7 cellular contexts compared by ENCODE assay signal in genomic region chr16:27274523-27274874, GRCh38. TPM values are rescaled to one million over a fixed set of nuclear protein-coding genes. Genes with fewer than 3 reads are reported as not detected.
DNase-seq lines count a peak whose midpoint lies in the region; ATAC-seq, FAIRE-seq and TF ChIP-seq lines count a peak whose summit lies in the region.
"Not testable (repeated sequence)": the region's sequence is repeated elsewhere in the genome, so short reads cannot be mapped to it uniquely, and the experiment has no call there.

No MANE protein-coding gene starts in this region.

- not testable (repeated sequence) for BruUV-seq in HepG2 (replicated peaks; lab: Mats Ljungman, UMichigan)

- H3K27ac Mint-ChIP-seq in CD4-positive, alpha-beta T cell = peak overlapping the region; percentile 77
- peak overlapping the region; percentile 88 for H3K27ac Mint-ChIP-seq in activated CD4-positive, alpha-beta T cell treated with anti-CD3 and anti-CD28 coated beads, Interleukin-2, amount 10 ng/mL, durations not matched to agents 7 days and 5 days
- H3K27ac Mint-ChIP-seq in activated naive CD4-positive, alpha-beta T cell treated with anti-CD3 and anti-CD28 coated beads, Interleukin-2, amount 50 U/mL, for 72 hours = peak overlapping the region; percentile 81 to 93

- H3K36me3 Mint-ChIP-seq in CD4-positive, alpha-beta T cell (ENCODE audit: low read depth); activated CD4-positive, alpha-beta T cell treated with anti-CD3 and anti-CD28 coated beads, Interleukin-2, amount 10 ng/mL, durations not matched to agents 7 days and 5 days (ENCODE audit: low read depth); activated T-cell treated with anti-CD3 and anti-CD28 coated beads, Interleukin-2, amount 50 U/mL, for 4 hours (ENCODE audit: insufficient read depth): not testable (repeated sequence)
- H3K36me3 Mint-ChIP-seq in activated naive CD4-positive, alpha-beta T cell treated with anti-CD3 and anti-CD28 coated beads, Interleukin-2, amount 50 U/mL, for 72 hours = peaks cover 14 to 17% of the 10 kb centered on the region in 2 donors

- intact Hi-C loops in CD4-positive, alpha-beta T cell (cut with DNase I, micrococcal nuclease) = loop anchor here in 1 of 2 experiments (1.0 to 5.0 kb wide), 2 partner anchors 15 to 43 kb away; no protein-coding TSS in a partner anchor
- intact Hi-C loops in HepG2 (cut with micrococcal nuclease; ENCODE audit: unreplicated experiment) = loop anchor here (1.0 kb wide), 2 partner anchors 39 to 90 kb away; partner anchors contain the start of gene IL4R

- not testable (repeated sequence) for TF ChIP-seq CTCF in CD4-positive, alpha-beta T cell (IDR thresholded peaks at IDR 0.05); SU-DHL-6 (IDR thresholded peaks at IDR 0.05; ENCODE audit: insufficient read depth, low read length, poor library complexity, severe bottlenecking); HepG2 (CRISPR knock-in tag; IDR thresholded peaks at IDR 0.05)

- H3K9ac ChIP-seq in SU-DHL-6 (ENCODE audit: low read length) = not testable (repeated sequence)
- peak overlapping the region; percentile 32; the same call in 1 of the 2 replicates for H3K9ac ChIP-seq in HepG2 (ENCODE audit: insufficient read depth, low read depth, low read length)

- CTCF ChIA-PET in CD4-positive, alpha-beta T cell (lab: Charles Lee) = interaction anchor here (1.2 to 2.8 kb wide), 5 partner anchors 20 to 95 kb away, joined by 4 to 16 read pairs (median 6); no protein-coding TSS in a partner anchor
- CTCF ChIA-PET in activated CD4-positive, alpha-beta T cell treated with anti-CD3 and anti-CD28 coated beads, Interleukin-2, amount 10 ng/mL, durations not matched to agents 7 days and 5 days (lab: Charles Lee) = interaction anchor here (0.6 to 2.8 kb wide), 12 partner anchors 10 to 95 kb away, joined by 3 to 7 read pairs (median 4); no protein-coding TSS in a partner anchor
- CTCF ChIA-PET in HepG2 (lab: Yijun Ruan, JAX; ENCODE audit: low intra/inter-chr PET ratio, low total read pairs) = not testable (repeated sequence)

- H3K27me3 Mint-ChIP-seq in CD4-positive, alpha-beta T cell; activated CD4-positive, alpha-beta T cell treated with anti-CD3 and anti-CD28 coated beads, Interleukin-2, amount 10 ng/mL, durations not matched to agents 7 days and 5 days; activated T-cell treated with anti-CD3 and anti-CD28 coated beads, Interleukin-2, amount 50 U/mL, for 4 hours (ENCODE audit: low read depth): not testable (repeated sequence)

- peak; percentile 10 for ATAC-seq in CD4-positive, alpha-beta T cell (ENCODE audit: poor library complexity)
- not testable (repeated sequence) for ATAC-seq in activated T-cell treated with anti-CD3 and anti-CD28 coated beads, Interleukin-2, amount 50 U/mL, for 4 hours; activated naive CD4-positive, alpha-beta T cell treated with anti-CD3 and anti-CD28 coated beads, Interleukin-2, amount 50 U/mL, for 72 hours; HepG2

- peaks cover 56% of the 10 kb centered on the region for H3K4me1 ChIP-seq in HepG2 (ENCODE audit: insufficient read depth, low read length)

- not testable (repeated sequence) for H3K36me3 ChIP-seq in SU-DHL-6 (ENCODE audit: low read length); HepG2 (replicated peaks in 1 of 2; ENCODE audit: control insufficient read depth in 1 of 2, insufficient read depth in 2 of 2, low read length in 2 of 2)

- not testable (repeated sequence) for TF ChIP-seq RAD21 in HepG2 (CRISPR knock-in tag; IDR thresholded peaks at IDR 0.05)

- peaks cover 48% of the 10 kb centered on the region for H3K4me1 Mint-ChIP-seq in CD4-positive, alpha-beta T cell (ENCODE audit: low read depth)
- peaks cover 60% of the 10 kb centered on the region for H3K4me1 Mint-ChIP-seq in activated CD4-positive, alpha-beta T cell treated with anti-CD3 and anti-CD28 coated beads, Interleukin-2, amount 10 ng/mL, durations not matched to agents 7 days and 5 days
- peaks cover 54% of the 10 kb centered on the region for H3K4me1 Mint-ChIP-seq in activated T-cell treated with anti-CD3 and anti-CD28 coated beads, Interleukin-2, amount 50 U/mL, for 4 hours (ENCODE audit: low read depth)

- H3K79me2 ChIP-seq in SU-DHL-6 (ENCODE audit: insufficient read depth, low read length) = not testable (repeated sequence)
- peaks cover 16% of the 10 kb centered on the region for H3K79me2 ChIP-seq in HepG2 (ENCODE audit: insufficient read depth, low read length)

- not testable (repeated sequence) for H3K27me3 ChIP-seq in CD4-positive, alpha-beta T cell (ENCODE audit: control insufficient read depth, insufficient read depth, low read length); SU-DHL-6 (ENCODE audit: low read length); HepG2 (ENCODE audit: control insufficient read depth in 1 of 2, insufficient read depth in 2 of 2, low read length in 2 of 2)

- H2AFZ ChIP-seq in SU-DHL-6 (ENCODE audit: low read depth, low read length, severe bottlenecking); HepG2 (ENCODE audit: low read length): not testable (repeated sequence)

- not testable (repeated sequence) for TF ChIP-seq EP300 in HepG2 (IDR thresholded peaks at IDR 0.05; ENCODE audit: low read depth in 2 of 2, low read length in 2 of 2); HepG2 (CRISPR knock-in tag; IDR thresholded peaks at IDR 0.05; ENCODE audit: borderline replicate concordance)

- H3K4me3 ChIP-seq in SU-DHL-6 (ENCODE audit: insufficient read depth, low read length, poor library complexity, severe bottlenecking) = not testable (repeated sequence)
- peak overlapping the region in 2 of 3 experiments; percentile 2 to 9; a peak in 1 of 6 replicates for H3K4me3 ChIP-seq in HepG2 (replicated peaks in 1 of 3; ENCODE audit: insufficient read depth in 1 of 3, low read depth in 2 of 3, low read length in 3 of 3)

- not testable (repeated sequence) for H4K20me1 ChIP-seq in SU-DHL-6 (ENCODE audit: low read depth, low read length); HepG2 (ENCODE audit: insufficient read depth, low read length)

- peaks cover 53% of the 10 kb centered on the region for H3F3A ChIP-seq in SU-DHL-6 (ENCODE audit: insufficient read depth)

- H3K4me2 ChIP-seq in SU-DHL-6 (ENCODE audit: low read depth, low read length, poor library complexity, severe bottlenecking) (peak overlapping the region; percentile 44), HepG2 (ENCODE audit: low read depth, low read length) (peak overlapping the region; percentile 86)

- DNase-seq in CD4-positive, alpha-beta T cell; activated CD4-positive, alpha-beta T cell treated with anti-CD3 and anti-CD28 coated beads, Interleukin-2, amount 10 ng/mL, durations not matched to agents 7 days and 5 days; activated T-cell treated with anti-CD3 and anti-CD28 coated beads, Interleukin-2, amount 50 U/mL, for 4 hours; activated naive CD4-positive, alpha-beta T cell treated with anti-CD3 and anti-CD28 coated beads, Interleukin-2, amount 50 U/mL, for 72 hours (ENCODE audit: low spot score in 2 of 2); HepG2 (ENCODE audit: low spot score): not testable (repeated sequence)
- peak; percentile 36 for DNase-seq in stimulated activated CD8-positive, alpha-beta memory T cell treated with anti-CD3 and anti-CD28 coated beads, Interleukin-4, amount 100 ng/mL, for 48 hours

- POLR2A ChIA-PET in CD4-positive, alpha-beta T cell (lab: Charles Lee) = interaction anchor here (0.6 to 4.4 kb wide), 13 partner anchors 8 to 186 kb away, joined by 3 to 33 read pairs (median 4); partner anchors contain the start of gene KDM8
- POLR2A ChIA-PET in activated CD4-positive, alpha-beta T cell treated with anti-CD3 and anti-CD28 coated beads, Interleukin-2, amount 10 ng/mL, durations not matched to agents 7 days and 5 days (lab: Charles Lee) = interaction anchor here (0.6 to 1.6 kb wide), 6 partner anchors 8 to 101 kb away, joined by 3 to 9 read pairs (median 4); no protein-coding TSS in a partner anchor
- POLR2A ChIA-PET in HepG2 (lab: Yijun Ruan, JAX) = interaction anchor here (0.7 to 2.2 kb wide), 10 partner anchors 10 to 71 kb away, joined by 3 to 14 read pairs (median 5); partner anchors contain the start of gene KDM8

- in situ Hi-C loops in HepG2 (cut with HindIII; ENCODE audit: extremely low pct_ligation_motif_present, low pct_unique_long_range_greater_than_20kb) = not testable (repeated sequence)

- 52% methylated on average over 7 of the region's 7 CpGs for WGBS in HepG2 (ENCODE audit: low lambda C conversion rate)

- H3K9me2 ChIP-seq in SU-DHL-6 (replicated peaks; ENCODE audit: insufficient read depth, low read length) = not testable (repeated sequence)

- H3K9me3 ChIP-seq in CD4-positive, alpha-beta T cell (ENCODE audit: control insufficient read depth, low read length); SU-DHL-6 (ENCODE audit: insufficient read depth, low read length); HepG2 (ENCODE audit: low read length): not testable (repeated sequence)

- H3K9me3 Mint-ChIP-seq in CD4-positive, alpha-beta T cell; activated CD4-positive, alpha-beta T cell treated with anti-CD3 and anti-CD28 coated beads, Interleukin-2, amount 10 ng/mL, durations not matched to agents 7 days and 5 days; activated T-cell treated with anti-CD3 and anti-CD28 coated beads, Interleukin-2, amount 50 U/mL, for 4 hours; activated naive CD4-positive, alpha-beta T cell treated with anti-CD3 and anti-CD28 coated beads, Interleukin-2, amount 50 U/mL, for 72 hours: not testable (repeated sequence)

- H3K27ac ChIP-seq in CD4-positive, alpha-beta T cell (ENCODE audit: low read depth, low read length) = not testable (repeated sequence)
- H3K27ac ChIP-seq in SU-DHL-6 (ENCODE audit: low read depth, low read length) = peak overlapping the region; percentile 67
- H3K27ac ChIP-seq in HepG2 (ENCODE audit: extremely low read length, insufficient read depth, low read length) = peak overlapping the region; percentile 96

- H3K4me3 Mint-ChIP-seq in CD4-positive, alpha-beta T cell = peak overlapping the region; percentile 70
- H3K4me3 Mint-ChIP-seq in activated CD4-positive, alpha-beta T cell treated with anti-CD3 and anti-CD28 coated beads, Interleukin-2, amount 10 ng/mL, durations not matched to agents 7 days and 5 days = peak overlapping the region; percentile 40
- H3K4me3 Mint-ChIP-seq in activated T-cell treated with anti-CD3 and anti-CD28 coated beads, Interleukin-2, amount 50 U/mL, for 4 hours = peak overlapping the region; percentile 61

- FAIRE-seq in HepG2 (lab: Jason Lieb, UNC) = not testable (repeated sequence)

- TF ChIP-seq POLR2A in HepG2 (IDR thresholded peaks at IDR 0.05; ENCODE audit: insufficient read depth in 1 of 2, low read depth in 2 of 2, low read length in 2 of 2) = not testable (repeated sequence)

RNA-seq across cellular contexts. Expression of gene NSMCE1, which starts 5.9 kb away (rescaled TPM):
- 10 to 100 TPM; 31.9 to 33.9 TPM for total RNA-seq in CD4-positive, alpha-beta T cell
- 100 to 1,000 TPM in 1 of 2 experiments, 10 to 100 TPM in 1; 95.8 to 106 TPM for total RNA-seq in activated CD4-positive, alpha-beta T cell treated with anti-CD3 and anti-CD28 coated beads, Interleukin-2, amount 10 ng/mL, durations not matched to agents 7 days and 5 days
- 100 to 1,000 TPM; 109 to 111 (median 111) TPM for total RNA-seq in activated T-cell treated with anti-CD3 and anti-CD28 coated beads, Interleukin-2, amount 50 U/mL, for 4 hours
- 100 to 1,000 TPM; 106 to 132 TPM for total RNA-seq in activated naive CD4-positive, alpha-beta T cell treated with anti-CD3 and anti-CD28 coated beads, Interleukin-2, amount 50 U/mL, for 72 hours
- total RNA-seq in HepG2 (2016; rRNA removed; fragmentation: Illumina TruSeq; extraction: Trizol) = 52.9 and 53.2 TPM in 2 replicates
- total RNA-seq in HepG2 (2016; cell fraction: cytosol; rRNA removed; fragmentation: Illumina TruSeq; extraction: Trizol; ENCODE audit: low read depth) = 17.2 and 19.5 TPM in 2 replicates
- total RNA-seq in HepG2 (2016; cell fraction: insoluble cytoplasmic fraction; rRNA removed; fragmentation: Illumina TruSeq; extraction: Trizol) = 55.4 and 56.5 TPM in 2 replicates
- total RNA-seq in HepG2 (2016; cell fraction: membrane; rRNA removed; fragmentation: Illumina TruSeq; extraction: Trizol) = 25.5 and 27.7 TPM in 2 replicates
- total RNA-seq in HepG2 (2016; cell fraction: nucleus; rRNA removed; fragmentation: Illumina TruSeq; extraction: Trizol) = 28.0 and 30.5 TPM in 2 replicates
- polyA plus RNA-seq in HepG2 (2011; rRNA removed) = 42.7 and 43.5 TPM in 2 replicates
- 43.3 and 48.1 TPM in 2 replicates for polyA plus RNA-seq in HepG2 (2011; cell fraction: cytosol; rRNA removed)
- 9.6 and 20.1 TPM in 2 replicates for polyA plus RNA-seq in HepG2 (2011; cell fraction: nucleus; rRNA removed)
- polyA plus RNA-seq in HepG2 (2012) = 63.6 and 69.8 TPM in 2 replicates
- 16.5 and 23.5 TPM in 2 replicates for polyA plus RNA-seq in HepG2 (2016; cell fraction: cytosol; fragmentation: Illumina TruSeq; extraction: Trizol; ENCODE audit: low read depth)
- 55.4 and 59.8 TPM in 2 replicates for polyA plus RNA-seq in HepG2 (2016; cell fraction: insoluble cytoplasmic fraction; fragmentation: Illumina TruSeq; extraction: Trizol; ENCODE audit: low read depth)
- polyA plus RNA-seq in HepG2 (2016; cell fraction: membrane; fragmentation: Illumina TruSeq; extraction: Trizol; ENCODE audit: low read depth) = 23.1 and 25.4 TPM in 2 replicates
- polyA plus RNA-seq in HepG2 (2016; cell fraction: nucleus; fragmentation: Illumina TruSeq; extraction: Trizol; ENCODE audit: insufficient read depth, low read depth) = 58.1 and 59.0 TPM in 2 replicates
- polyA minus RNA-seq in HepG2 (2011; rRNA and poly(A)+ RNA removed; ENCODE audit: low replicate concordance) = 68.2 and 105 TPM in 2 replicates
- polyA minus RNA-seq in HepG2 (2011; cell fraction: cytosol; rRNA and poly(A)+ RNA removed) = 19.2 and 19.6 TPM in 2 replicates
- 12.1 and 29.7 TPM in 2 replicates for polyA minus RNA-seq in HepG2 (2011; cell fraction: nucleus; rRNA and poly(A)+ RNA removed)

RNA-seq across cellular contexts. Expression of gene IL4R, which starts 39.3 kb away (rescaled TPM):
- total RNA-seq in CD4-positive, alpha-beta T cell = 100 to 1,000 TPM; 145 to 147 TPM
- 100 to 1,000 TPM; 242 to 262 TPM for total RNA-seq in activated CD4-positive, alpha-beta T cell treated with anti-CD3 and anti-CD28 coated beads, Interleukin-2, amount 10 ng/mL, durations not matched to agents 7 days and 5 days
- 100 to 1,000 TPM; 110 to 143 (median 140) TPM for total RNA-seq in activated T-cell treated with anti-CD3 and anti-CD28 coated beads, Interleukin-2, amount 50 U/mL, for 4 hours
- total RNA-seq in activated naive CD4-positive, alpha-beta T cell treated with anti-CD3 and anti-CD28 coated beads, Interleukin-2, amount 50 U/mL, for 72 hours = 100 to 1,000 TPM; 166 to 218 TPM
- 7.6 and 15.9 TPM in 2 replicates for total RNA-seq in HepG2 (2016; rRNA removed; fragmentation: Illumina TruSeq; extraction: Trizol)
- 8.0 and 9.2 TPM in 2 replicates for total RNA-seq in HepG2 (2016; cell fraction: cytosol; rRNA removed; fragmentation: Illumina TruSeq; extraction: Trizol; ENCODE audit: low read depth)
- 6.9 and 15.8 TPM in 2 replicates for total RNA-seq in HepG2 (2016; cell fraction: insoluble cytoplasmic fraction; rRNA removed; fragmentation: Illumina TruSeq; extraction: Trizol)
- 9.4 and 9.6 TPM in 2 replicates for total RNA-seq in HepG2 (2016; cell fraction: membrane; rRNA removed; fragmentation: Illumina TruSeq; extraction: Trizol)
- 16.4 and 21.4 TPM in 2 replicates for total RNA-seq in HepG2 (2016; cell fraction: nucleus; rRNA removed; fragmentation: Illumina TruSeq; extraction: Trizol)
- 49.6 and 60.7 TPM in 2 replicates for polyA plus RNA-seq in HepG2 (2011; rRNA removed)
- 30.7 and 32.4 TPM in 2 replicates for polyA plus RNA-seq in HepG2 (2011; cell fraction: cytosol; rRNA removed)
- polyA plus RNA-seq in HepG2 (2011; cell fraction: nucleus; rRNA removed) = 61.1 and 65.1 TPM in 2 replicates
- 13.9 and 22.1 TPM in 2 replicates for polyA plus RNA-seq in HepG2 (2012)
- 1.4 and 1.8 TPM in 2 replicates for polyA plus RNA-seq in HepG2 (2016; cell fraction: cytosol; fragmentation: Illumina TruSeq; extraction: Trizol; ENCODE audit: low read depth)
- polyA plus RNA-seq in HepG2 (2016; cell fraction: insoluble cytoplasmic fraction; fragmentation: Illumina TruSeq; extraction: Trizol; ENCODE audit: low read depth) = 6.0 and 8.1 TPM in 2 replicates
- 3.4 and 3.5 TPM in 2 replicates for polyA plus RNA-seq in HepG2 (2016; cell fraction: membrane; fragmentation: Illumina TruSeq; extraction: Trizol; ENCODE audit: low read depth)
- 38.0 and 39.0 TPM in 2 replicates for polyA plus RNA-seq in HepG2 (2016; cell fraction: nucleus; fragmentation: Illumina TruSeq; extraction: Trizol; ENCODE audit: insufficient read depth, low read depth)
- polyA minus RNA-seq in HepG2 (2011; rRNA and poly(A)+ RNA removed; ENCODE audit: low replicate concordance) = 54.4 and 98.2 TPM in 2 replicates
- 19.2 and 23.0 TPM in 2 replicates for polyA minus RNA-seq in HepG2 (2011; cell fraction: cytosol; rRNA and poly(A)+ RNA removed)
- polyA minus RNA-seq in HepG2 (2011; cell fraction: nucleus; rRNA and poly(A)+ RNA removed) = 30.3 and 37.8 TPM in 2 replicates
